In genomic region chr6:73285674-73286283, GRCh38 we compare ENCODE assay signal across 1 cellular context.
TF ChIP-seq lines count a peak whose summit lies in the region.

No MANE protein-coding gene starts in this region.

TF ChIP-seq in H1, 55 proteins besides CTCF, POLR2A, EP300 and RAD21 (continued from another document):
- TF ChIP-seq CHD7 (IDR thresholded peaks at IDR 0.05; ENCODE audit: insufficient replicate concordance, low read length) (no peak), SP4 (IDR thresholded peaks at IDR 0.05; ENCODE audit: low read length) (no peak), BRCA1 (IDR thresholded peaks at IDR 0.05; ENCODE audit: low read depth, low read length) (no peak), MAFK (IDR thresholded peaks at IDR 0.05; ENCODE audit: low read depth, low read length) (no peak), YY1 (IDR thresholded peaks at IDR 0.05; ENCODE audit: low read depth, low read length) (no peak), ATF2 (IDR thresholded peaks at IDR 0.05; ENCODE audit: low read length) (no peak)
